ENCODE assay signal across 17 cellular contexts in the genomic region with DNA sequence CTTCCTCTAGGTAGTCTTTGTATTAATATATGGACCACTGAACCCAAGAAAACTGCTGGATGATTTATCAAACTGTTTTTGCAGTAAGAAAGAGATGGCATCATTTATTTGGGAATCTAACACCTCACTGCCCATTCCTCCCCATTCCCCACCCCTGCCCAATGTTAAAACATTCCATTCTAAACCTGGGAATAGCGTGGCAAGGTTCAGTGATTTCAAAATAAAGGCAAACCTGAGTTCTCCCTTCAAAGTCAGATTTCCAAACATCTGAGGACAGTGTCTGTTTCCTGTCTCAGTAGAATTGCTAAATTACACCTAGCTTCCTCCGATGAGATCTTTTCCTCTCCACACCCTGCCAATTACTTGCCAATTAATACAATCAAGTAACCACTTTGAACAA.
"Had no signal": no experiment of that assay in that cellular context is flagged by ENCODE, and none has a peak within 500 bp of the region (broad histone marks: within the 10 kb centered on the region; RNA-seq: fewer than 3 reads in every experiment).

No MANE protein-coding gene starts in this region.

- H3K27ac Mint-ChIP-seq: activated naive CD4-positive, alpha-beta T cell treated with anti-CD3 and anti-CD28 coated beads, Interleukin-2, amount 10 ng/mL, durations not matched to agents 7 days and 5 days; activated T-cell treated with anti-CD3 and anti-CD28 coated beads, Interleukin-2, amount 50 U/mL, for 24 hours; natural killer cell treated with Interleukin-12 subunit alpha and Interleukin-12 subunit beta and Interleukin-15 and Interleukin-18, amount 100 ng/mL, for 72 hours; T-helper 2 cell treated with Interferon-gamma antibody and Interleukin-4, amounts not matched to agents 5 μg/mL and 100 μg/mL, for 36 hours had no signal

- H3K27me3 Mint-ChIP-seq: activated T-cell treated with anti-CD3 and anti-CD28 coated beads, Interleukin-2, amount 50 U/mL, for 24 hours had no signal

- DNase-seq: activated CD4-positive, alpha-beta T cell treated with anti-CD3 and anti-CD28 coated beads, Interleukin-2, amount 50 U/mL, for 48 hours; activated naive CD4-positive, alpha-beta T cell treated with anti-CD3 and anti-CD28 coated beads, Interleukin-2, amount 10 ng/mL, durations not matched to agents 7 days and 5 days; activated T-cell treated with anti-CD3 and anti-CD28 coated beads, Interleukin-2, amount 50 U/mL, for 24 hours; occipital lobe; stimulated activated CD4-positive, alpha-beta T cell treated with anti-CD3 and anti-CD28 coated beads, Interleukin-15, amount 100 ng/mL, for 24 hours; stimulated activated CD4-positive, alpha-beta T cell treated with anti-CD3 and anti-CD28 coated beads, Interleukin-4, amount 100 ng/mL, for 1 hour; stimulated activated naive CD4-positive, alpha-beta T cell; substantia nigra had no signal

- ATAC-seq: activated CD4-positive, CD25-positive, alpha-beta regulatory T cell treated with anti-CD3 and anti-CD28 coated beads, Interleukin-2, amount 50 U/mL, for 24 hours; esophagus mucosa; natural killer cell treated with Interleukin-12 subunit alpha and Interleukin-12 subunit beta and Interleukin-15 and Interleukin-18, amount 100 ng/mL, for 72 hours had no signal

- H3K9me3 Mint-ChIP-seq: natural killer cell treated with Interleukin-12 subunit alpha and Interleukin-12 subunit beta and Interleukin-15 and Interleukin-18, amount 100 ng/mL, for 72 hours had no signal

- H3K27me3 ChIP-seq: ascending aorta, right atrium auricular region, tibial nerve, vagina had no signal

- H3K36me3 Mint-ChIP-seq: activated naive CD4-positive, alpha-beta T cell treated with anti-CD3 and anti-CD28 coated beads, Interleukin-2, amount 10 ng/mL, durations not matched to agents 7 days and 5 days; natural killer cell treated with Interleukin-12 subunit alpha and Interleukin-12 subunit beta and Interleukin-15 and Interleukin-18, amount 100 ng/mL, for 72 hours had no signal

- H3K4me3 ChIP-seq: ascending aorta, right atrium auricular region, skin epidermis, tibial nerve, vagina had no signal

- H3K4me1 ChIP-seq: ascending aorta, right atrium auricular region, vagina had no signal

- H3K9me3 ChIP-seq: ascending aorta, vagina had no signal

- H3K4me3 Mint-ChIP-seq: activated naive CD4-positive, alpha-beta T cell treated with anti-CD3 and anti-CD28 coated beads, Interleukin-2, amount 10 ng/mL, durations not matched to agents 7 days and 5 days; activated T-cell treated with anti-CD3 and anti-CD28 coated beads, Interleukin-2, amount 50 U/mL, for 24 hours; natural killer cell treated with Interleukin-12 subunit alpha and Interleukin-12 subunit beta and Interleukin-15 and Interleukin-18, amount 100 ng/mL, for 72 hours; T-helper 2 cell treated with Interferon-gamma antibody and Interleukin-4, amounts not matched to agents 5 μg/mL and 100 μg/mL, for 36 hours had no signal

- H3K27ac ChIP-seq: ascending aorta, right atrium auricular region, skin epidermis, tibial nerve, vagina had no signal

- H3K36me3 ChIP-seq: ascending aorta, right atrium auricular region, vagina had no signal
